In the genomic region with DNA sequence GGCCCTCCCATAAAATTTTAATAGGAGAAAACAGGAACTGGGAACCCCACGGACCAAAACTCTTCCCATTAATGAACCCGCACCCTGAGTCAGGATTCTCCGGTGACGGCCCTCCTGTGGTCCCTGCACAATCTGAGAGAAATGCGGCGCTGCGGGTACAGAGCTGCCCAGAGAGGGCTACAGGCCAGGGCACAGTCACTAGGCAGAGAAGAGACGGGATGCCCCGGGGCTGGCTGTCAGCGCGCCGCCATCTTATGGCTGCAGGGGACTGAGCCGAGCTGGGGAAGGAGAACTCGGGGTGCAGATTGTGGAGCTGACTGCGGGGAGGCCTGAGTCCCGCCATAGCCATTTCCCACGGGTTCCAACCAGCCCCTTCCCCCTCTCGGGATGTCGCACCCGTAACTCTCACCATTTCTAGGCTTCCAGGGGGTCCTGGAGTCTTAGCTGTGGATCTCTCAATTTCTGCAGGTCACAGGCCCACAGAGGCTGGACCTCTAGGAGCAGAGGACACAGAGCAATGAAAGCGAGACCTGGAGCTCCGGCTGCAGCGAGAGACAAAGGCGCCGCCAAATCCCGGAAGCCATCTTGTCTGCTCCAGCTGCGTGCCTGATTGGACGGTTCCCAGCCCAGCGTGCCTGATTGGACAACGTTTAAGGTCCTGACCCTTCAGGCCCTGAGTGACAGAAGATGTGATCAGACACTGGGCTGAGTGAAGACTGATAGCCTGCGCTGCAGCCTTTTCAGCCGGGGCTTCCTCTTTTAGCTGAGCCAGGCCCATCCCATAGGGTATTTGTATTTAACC, we compare ENCODE assay signal across 1 cellular context.
TF ChIP-seq lines count a peak whose summit lies in the region.

A gene (minus strand): TSS at position 591 of the 802 bp plus-strand sequence. CDS start 179 bp downstream, at position 412.

TF ChIP-seq in HepG2, 621 proteins besides CTCF, POLR2A, EP300 and RAD21 (continued from another document):
- peak; percentile 34; the same call in 1 of the 2 replicates for TF ChIP-seq ZNF292 (CRISPR knock-in tag; IDR thresholded peaks at IDR 0.05; ENCODE audit: borderline replicate concordance, low read depth)
- TF ChIP-seq ELF1 (CRISPR knock-in tag; IDR thresholded peaks at IDR 0.05) = peak; percentile 77
- TF ChIP-seq, protein P1, sequence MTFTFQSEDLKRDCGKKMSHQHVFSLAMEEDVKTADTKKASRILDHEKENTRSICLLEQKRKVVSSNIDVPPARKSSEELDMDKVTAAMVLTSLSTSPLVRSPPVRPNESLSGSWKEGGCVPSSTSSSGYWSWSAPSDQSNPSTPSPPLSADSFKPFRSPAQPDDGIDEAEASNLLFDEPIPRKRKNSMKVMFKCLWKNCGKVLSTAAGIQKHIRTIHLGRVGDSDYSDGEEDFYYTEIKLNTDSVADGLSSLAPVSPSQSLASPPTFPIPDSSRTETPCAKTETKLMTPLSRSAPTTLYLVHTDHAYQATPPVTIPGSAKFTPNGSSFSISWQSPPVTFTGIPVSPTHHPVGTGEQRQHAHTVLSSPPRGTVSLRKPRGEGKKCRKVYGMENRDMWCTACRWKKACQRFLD (CRISPR knock-in tag; IDR thresholded peaks at IDR 0.05; ENCODE audit: borderline replicate concordance) = no peak
- TF ChIP-seq, protein P2, sequence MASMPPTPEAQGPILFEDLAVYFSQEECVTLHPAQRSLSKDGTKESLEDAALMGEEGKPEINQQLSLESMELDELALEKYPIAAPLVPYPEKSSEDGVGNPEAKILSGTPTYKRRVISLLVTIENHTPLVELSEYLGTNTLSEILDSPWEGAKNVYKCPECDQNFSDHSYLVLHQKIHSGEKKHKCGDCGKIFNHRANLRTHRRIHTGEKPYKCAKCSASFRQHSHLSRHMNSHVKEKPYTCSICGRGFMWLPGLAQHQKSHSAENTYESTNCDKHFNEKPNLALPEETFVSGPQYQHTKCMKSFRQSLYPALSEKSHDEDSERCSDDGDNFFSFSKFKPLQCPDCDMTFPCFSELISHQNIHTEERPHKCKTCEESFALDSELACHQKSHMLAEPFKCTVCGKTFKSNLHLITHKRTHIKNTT (CRISPR knock-in tag; IDR thresholded peaks at IDR 0.05) = no peak
- TF ChIP-seq ZNF251 (CRISPR knock-in tag; IDR thresholded peaks at IDR 0.05) = no peak
- TF ChIP-seq ASH2L (IDR thresholded peaks at IDR 0.05; ENCODE audit: insufficient read length, low read depth, low read length) = peak; percentile 58
